ENCODE assay signal across 29 cellular contexts in genomic region chr9:86005253-86005775, GRCh38.
"Had no signal": no experiment of that assay in that cellular context is flagged by ENCODE, and none has a peak within 500 bp of the region (broad histone marks: within the 10 kb centered on the region; RNA-seq: fewer than 3 reads in every experiment).

No MANE protein-coding gene starts in this region.

- H3K4me1 ChIP-seq: esophagus muscularis mucosa, gastroesophageal sphincter had no signal

- DNase-seq: activated CD4-positive, alpha-beta T cell treated with anti-CD3 and anti-CD28 coated beads for 1 hour; activated CD4-positive, alpha-beta T cell treated with anti-CD3 and anti-CD28 coated beads for 4 hours; activated CD4-positive, alpha-beta T cell treated with anti-CD3 and anti-CD28 coated beads, Interleukin-2, amount 50 U/mL, for 1 hour; activated CD4-positive, alpha-beta T cell treated with anti-CD3 and anti-CD28 coated beads, Interleukin-2, amount 50 U/mL, for 48 hours; activated CD8-positive, alpha-beta memory T cell treated with anti-CD3 and anti-CD28 coated beads, Interleukin-2, amount 10 ng/mL, durations not matched to agents 7 days and 5 days; activated CD8-positive, alpha-beta memory T cell treated with anti-CD3 and anti-CD28 coated beads, Interleukin-2, amount 50 U/mL, for 4 hours; activated CD8-positive, alpha-beta T cell treated with anti-CD3 and anti-CD28 coated beads, Interleukin-2, amount 10 ng/mL, durations not matched to agents 7 days and 5 days; activated effector memory CD4-positive, alpha-beta T cell treated with anti-CD3 and anti-CD28 coated beads, Interleukin-2, amount 50 U/mL, for 16 hours; activated naive CD4-positive, alpha-beta T cell treated with anti-CD3 and anti-CD28 coated beads for 36 hours; activated naive CD8-positive, alpha-beta T cell treated with anti-CD3 and anti-CD28 coated beads for 36 hours; activated naive CD8-positive, alpha-beta T cell treated with anti-CD3 and anti-CD28 coated beads, Interleukin-2, amount 50 U/mL, for 24 hours; activated T-cell treated with anti-CD3 and anti-CD28 coated beads, Interleukin-2, amount 50 U/mL, for 1 hour; activated T-cell treated with anti-CD3 and anti-CD28 coated beads, Interleukin-2, amount 50 U/mL, for 48 hours; adrenal gland; amygdala; aorta; body of pancreas; caudate nucleus; cortex of kidney; dermis blood vessel endothelial cell; effector CD4-positive, alpha-beta T cell; erythroblast; foreskin melanocyte; T-helper 2 cell had no signal

- H3K4me3 ChIP-seq: adrenal gland, body of pancreas, esophagus muscularis mucosa, gastroesophageal sphincter had no signal

- H3K9me3 ChIP-seq: body of pancreas had no signal

- ATAC-seq: activated CD8-positive, alpha-beta memory T cell treated with anti-CD3 and anti-CD28 coated beads, Interleukin-2, amount 10 ng/mL, durations not matched to agents 7 days and 5 days; activated CD8-positive, alpha-beta T cell treated with anti-CD3 and anti-CD28 coated beads, Interleukin-2, amount 10 ng/mL, durations not matched to agents 7 days and 5 days; activated naive CD8-positive, alpha-beta T cell treated with anti-CD3 and anti-CD28 coated beads, Interleukin-2, amount 50 U/mL, for 24 hours; body of pancreas; gastroesophageal sphincter; WTC11 had no signal

- H3K27me3 ChIP-seq: adrenal gland, body of pancreas, esophagus muscularis mucosa, gastroesophageal sphincter had no signal

- FAIRE-seq: colon had no signal

- H3K27ac ChIP-seq: adrenal gland, body of pancreas, esophagus muscularis mucosa, gastroesophageal sphincter, VCaP had no signal
